In genomic region chr6:27758471-27758870, GRCh38 we compare ENCODE assay signal across 14 cellular contexts.
DNase-seq lines count a peak whose midpoint lies in the region; FAIRE-seq and TF ChIP-seq lines count a peak whose summit lies in the region.
"Had no signal": no experiment of that assay in that cellular context is flagged by ENCODE, and none has a peak within 500 bp of the region (broad histone marks: within the 10 kb centered on the region; RNA-seq: fewer than 3 reads in every experiment).

No MANE protein-coding gene starts in this region.

- in situ Hi-C loops in GM13977 (cut with MboI; ENCODE audit: low pct_unique_long_range_greater_than_20kb, low sequenced_read_pairs, unreplicated experiment): loop anchor here (10.0 to 25.0 kb wide), 2 partner anchors 244 to 446 kb away; partner anchors contain the start of gene POM121L2

- H3K4me1 ChIP-seq in HUES64 (ENCODE audit: insufficient read depth, low read length) (peaks cover 22% of the 10 kb centered on the region), H1 (replicated peaks in 1 of 4; ENCODE audit: control insufficient read depth in 3 of 4, insufficient read depth in 4 of 4, low read length in 3 of 4) (peaks cover 0 to 13% (median 2%) of the 10 kb centered on the region in 4 experiments; a peak in 5 of 7 replicates)

- H3K4me1 Mint-ChIP-seq in T-helper 1 cell treated with Interleukin-12 subunit alpha and Interleukin-12 subunit beta and Interleukin-4 antibody, amounts not matched to agents 30 μg/mL and 1 μg/mL, for 36 hours (ENCODE audit: low read depth): peaks cover 44% of the 10 kb centered on the region
- H3K4me1 Mint-ChIP-seq in neural crest cell: peaks cover 31% of the 10 kb centered on the region

- H3K23me2 ChIP-seq in H1 (ENCODE audit: low read depth, low read length): peaks cover 3% of the 10 kb centered on the region; the same call in 1 of the 2 replicates

- H3K14ac ChIP-seq in H1 (ENCODE audit: insufficient read length): no peak overlapping the region

- DNase-seq in T-helper 1 cell: no peak
- no peak for DNase-seq in H1 (ENCODE audit: low read depth in 1 of 2, low spot score in 2 of 2)
- no peak for DNase-seq in neural crest cell (ENCODE audit: low read depth, low spot score)
- no peak for DNase-seq in GM13977 (ENCODE audit: low spot score)
- DNase-seq in H54 (ENCODE audit: insufficient read length, low spot score): no peak
- DNase-seq in AG08396 (ENCODE audit: low spot score): no peak
- DNase-seq: 8988T, aorta, NCI-H2081, NCI-H69 had no signal

- no peak overlapping the region for H3K18ac ChIP-seq in H1 (ENCODE audit: extremely low read depth, low read length)

- H3K79me2 ChIP-seq in H1 (ENCODE audit: control insufficient read depth in 1 of 2, insufficient read depth in 2 of 2, low read length in 2 of 2): no peaks in the 10 kb centered on the region

- H3K9me3 Mint-ChIP-seq in T-helper 1 cell treated with Interleukin-12 subunit alpha and Interleukin-12 subunit beta and Interleukin-4 antibody, amounts not matched to agents 30 μg/mL and 1 μg/mL, for 36 hours: no peaks in the 10 kb centered on the region
- no peaks in the 10 kb centered on the region for H3K9me3 Mint-ChIP-seq in neural crest cell

- no peak overlapping the region for H3K56ac ChIP-seq in H1 (replicated peaks; ENCODE audit: insufficient read length, low read depth, low read length)

- H3K27ac ChIP-seq in HUES64 (ENCODE audit: low read depth, low read length) (no peak overlapping the region), H1 (ENCODE audit: low read depth, low read length) (no peak overlapping the region)
- H3K27ac ChIP-seq: VCaP had no signal

- no peak overlapping the region for H3K23ac ChIP-seq in H1 (ENCODE audit: insufficient read length)

- no peak for TF ChIP-seq EP300 in H1 (IDR thresholded peaks at IDR 0.05; ENCODE audit: borderline replicate concordance in 1 of 2, low read depth in 2 of 2, low read length in 2 of 2)

- no peaks in the 10 kb centered on the region for H3K9me3 ChIP-seq in HUES64 (ENCODE audit: insufficient read depth, low read depth, low read length)
- H3K9me3 ChIP-seq in H1 (ENCODE audit: insufficient read depth in 2 of 2, low read depth in 1 of 2, low read length in 1 of 2): no peaks in the 10 kb centered on the region

- no peak for TF ChIP-seq RAD21 in H1 (IDR thresholded peaks at IDR 0.05 in 1 of 2, conservative IDR thresholded peaks at IDR 0.05 in 1 of 2; ENCODE audit: low read depth in 2 of 2, low read length in 2 of 2)

- H3K4me3 Mint-ChIP-seq in T-helper 1 cell treated with Interleukin-12 subunit alpha and Interleukin-12 subunit beta and Interleukin-4 antibody, amounts not matched to agents 30 μg/mL and 1 μg/mL, for 36 hours: peak overlapping the region; percentile 87
- peak overlapping the region; percentile 80 for H3K4me3 Mint-ChIP-seq in neural crest cell

- peak overlapping the region; percentile 14 to 29; a peak in 2 of 4 replicates for H3K4me2 ChIP-seq in H1 (ENCODE audit: insufficient read depth in 1 of 2, low read depth in 2 of 2, low read length in 2 of 2)

- H3K36me3 ChIP-seq in HUES64 (ENCODE audit: insufficient read depth, low read length) (no peaks in the 10 kb centered on the region), H1 (ENCODE audit: control insufficient read depth in 2 of 4, insufficient read depth in 4 of 4, low read length in 3 of 4) (no peaks in the 10 kb centered on the region)

- H3K4ac ChIP-seq in H1 (replicated peaks; ENCODE audit: insufficient read length, low read depth, low read length): no peak overlapping the region

- H2BK120ac ChIP-seq in H1 (replicated peaks; ENCODE audit: low read depth, low read length): no peak overlapping the region

- H3K79me1 ChIP-seq in H1 (ENCODE audit: low read depth, low read length): no peaks in the 10 kb centered on the region

- FAIRE-seq in H1 (lab: Jason Lieb, UNC): no peak
- no peak for FAIRE-seq in H54 (lab: Jason Lieb, UNC)
- FAIRE-seq: G401.6 had no signal

- H4K8ac ChIP-seq in H1 (ENCODE audit: extremely low read depth, insufficient read depth, low read length): no peak overlapping the region

- no peak overlapping the region for H3K27ac Mint-ChIP-seq in T-helper 1 cell treated with Interleukin-12 subunit alpha and Interleukin-12 subunit beta and Interleukin-4 antibody, amounts not matched to agents 30 μg/mL and 1 μg/mL, for 36 hours
- H3K27ac Mint-ChIP-seq in neural crest cell (ENCODE audit: unreplicated experiment): no peak overlapping the region

- peaks cover 4% of the 10 kb centered on the region for H3K36me3 Mint-ChIP-seq in T-helper 1 cell treated with Interleukin-12 subunit alpha and Interleukin-12 subunit beta and Interleukin-4 antibody, amounts not matched to agents 30 μg/mL and 1 μg/mL, for 36 hours (ENCODE audit: low read depth)
- peaks cover 2% of the 10 kb centered on the region for H3K36me3 Mint-ChIP-seq in neural crest cell (ENCODE audit: low read depth)

- H3K4me3 ChIP-seq in HUES64 (ENCODE audit: low read length) (0 out of 2 replicates have a peak overlapping the region, but pooled peaks have one; percentile 12), H1 (ENCODE audit: extremely low read depth in 1 of 4, insufficient read depth in 2 of 4, low read depth in 3 of 4, low read length in 4 of 4) (0 out of 8 replicates have a peak overlapping the region, but pooled peaks of 1 of the 4 experiments have one; percentile 9)

- no peak overlapping the region for H4K5ac ChIP-seq in H1 (ENCODE audit: insufficient read length, low read depth, low read length)

- H3K27me3 Mint-ChIP-seq in T-helper 1 cell treated with Interleukin-12 subunit alpha and Interleukin-12 subunit beta and Interleukin-4 antibody, amounts not matched to agents 30 μg/mL and 1 μg/mL, for 36 hours (ENCODE audit: low read depth): no peaks in the 10 kb centered on the region
- H3K27me3 Mint-ChIP-seq in neural crest cell (ENCODE audit: low read depth): peaks cover 36% of the 10 kb centered on the region

- H2AK5ac ChIP-seq in H1 (ENCODE audit: low read depth, low read length): no peak overlapping the region

- H3K27me3 ChIP-seq in HUES64 (ENCODE audit: insufficient read depth, low read length) (peaks cover 92% of the 10 kb centered on the region), H1 (replicated peaks in 1 of 4; ENCODE audit: control insufficient read depth in 3 of 4, extremely low read depth in 1 of 4, insufficient read depth in 3 of 4, low read length in 3 of 4) (peaks cover 0 to 38% (median 15%) of the 10 kb centered on the region in 4 experiments; a peak in 6 of 7 replicates)

- no peaks in the 10 kb centered on the region for H4K20me1 ChIP-seq in H1 (replicated peaks in 1 of 2; ENCODE audit: control insufficient read depth in 1 of 2, insufficient read depth in 2 of 2, low read length in 2 of 2)

- H3K9ac ChIP-seq in HUES64 (ENCODE audit: low read depth, low read length): no peak overlapping the region
- H3K9ac ChIP-seq in H1 (replicated peaks in 1 of 4; ENCODE audit: extremely low read depth in 1 of 4, low read depth in 3 of 4, low read length in 3 of 4): no peak overlapping the region

- H2BK5ac ChIP-seq in H1 (ENCODE audit: low read depth, low read length): no peak overlapping the region

- CTCF ChIA-PET in H1 (lab: Charles Lee; ENCODE audit: partially characterized antibody): interaction anchor here (0.8 to 12.4 kb wide), 4 partner anchors 12 to 609 kb away, joined by 3 to 102 read pairs (median 4); no protein-coding TSS in a partner anchor

- 37% methylated on average over 10 of the region's 10 CpGs for WGBS in HUES64
- WGBS in H1 (ENCODE audit: extremely low coverage in 1 of 2, insufficient coverage in 1 of 2, insufficient read length in 1 of 2, insufficient replicate concordance in 2 of 2, low coverage in 1 of 2, low lambda C conversion rate in 2 of 2, missing lambda C conversion rate in 1 of 2), 2 experiments: 48% methylated on average over 10 of the region's 10 CpGs; no CpG with 5 or more reads in 1 of the 2 experiments

- no peak overlapping the region for H2BK20ac ChIP-seq in H1 (ENCODE audit: low read length)

- H2BK12ac ChIP-seq in H1 (ENCODE audit: low read depth, low read length): no peak overlapping the region

- no peak overlapping the region for H4K91ac ChIP-seq in H1 (replicated peaks; ENCODE audit: insufficient read length, low read length)

- no peak for TF ChIP-seq CTCF in H1 (IDR thresholded peaks at IDR 0.05; ENCODE audit: control extremely low read depth in 1 of 3, insufficient read depth in 1 of 3, low read depth in 1 of 3, low read length in 3 of 3)
- no peak for TF ChIP-seq CTCF in neural crest cell (conservative IDR thresholded peaks at IDR 0.05)
- TF ChIP-seq CTCF in GM13977 (IDR thresholded peaks at IDR 0.05; ENCODE audit: extremely low read depth, insufficient read depth, missing control alignments): no peak

- TF ChIP-seq POLR2A in H1 (IDR thresholded peaks at IDR 0.05; ENCODE audit: control extremely low read depth in 1 of 2, low read depth in 2 of 2, low read length in 2 of 2): no peak
- TF ChIP-seq POLR2A in H54 (IDR thresholded peaks at IDR 0.05; ENCODE audit: low read depth, low read length): no peak

- H2BK15ac ChIP-seq in H1 (ENCODE audit: low read length): no peak overlapping the region

- H2AFZ ChIP-seq in H1 (ENCODE audit: low read length): no peak overlapping the region

- POLR2A ChIA-PET in H1 (lab: Charles Lee; ENCODE audit: partially characterized antibody): interaction anchor here (0.7 to 1.0 kb wide), 2 partner anchors 9 to 13 kb away, joined by 3 read pairs; no protein-coding TSS in a partner anchor

TF ChIP-seq in H1, 55 proteins besides CTCF, POLR2A, EP300 and RAD21:
- TF ChIP-seq CBX5 (IDR thresholded peaks at IDR 0.05; ENCODE audit: low read depth, low read length): no peak
- TF ChIP-seq CHD2 (IDR thresholded peaks at IDR 0.05; ENCODE audit: low read length): no peak
- no peak for TF ChIP-seq CEBPB (IDR thresholded peaks at IDR 0.05; ENCODE audit: low read depth, low read length)
- no peak for TF ChIP-seq EZH2 (IDR thresholded peaks at IDR 0.05; ENCODE audit: low read depth, low read length, severe bottlenecking)
- TF ChIP-seq RFX5 (IDR thresholded peaks at IDR 0.05; ENCODE audit: borderline replicate concordance, low read depth, low read length): no peak
- no peak for TF ChIP-seq GABPA (IDR thresholded peaks at IDR 0.05; ENCODE audit: borderline replicate concordance, insufficient read depth, low read length)
